Comparison of ENCODE assay signal across 3 cellular contexts in the genomic region with DNA sequence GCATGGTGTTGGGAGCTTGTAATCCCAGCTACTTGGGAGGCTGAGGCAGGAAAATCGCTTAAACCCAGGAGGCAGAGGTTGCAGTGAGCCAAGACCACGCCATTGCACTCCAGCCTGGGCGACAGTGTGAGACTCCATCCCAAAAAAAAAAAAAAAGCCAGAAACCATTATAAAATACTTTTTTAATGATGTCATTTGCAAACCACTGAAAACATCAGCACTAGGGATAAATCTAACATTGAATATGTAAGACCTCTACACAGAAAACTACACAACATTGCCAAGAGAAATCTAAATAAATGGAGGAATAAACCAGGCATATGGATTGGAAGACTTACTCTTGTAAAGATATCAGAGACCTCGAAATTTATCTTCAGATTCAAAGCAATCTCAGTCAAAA. TPM values are rescaled to one million over a fixed set of nuclear protein-coding genes. Genes with fewer than 3 reads are reported as not detected.
"Had no signal": no experiment of that assay in that cellular context is flagged by ENCODE, and none has a peak within 500 bp of the region (broad histone marks: within the 10 kb centered on the region; RNA-seq: fewer than 3 reads in every experiment).

No MANE protein-coding gene starts in this region.

RNA-seq across cellular contexts. Expression of a gene that starts 37.5 kb away (rescaled TPM):
- total RNA-seq: ascending aorta, fibroblast of villous mesenchyme had no signal

RNA-seq across cellular contexts. Expression of a gene that starts 49.5 kb away (rescaled TPM):
- polyA plus RNA-seq: naive thymus-derived CD4-positive, alpha-beta T cell had no signal
